Comparison of ENCODE assay signal across 35 cellular contexts in genomic region chr16:22648141-22648540, GRCh38.
"Had no signal": no experiment of that assay in that cellular context is flagged by ENCODE, and none has a peak within 500 bp of the region (broad histone marks: within the 10 kb centered on the region; RNA-seq: fewer than 3 reads in every experiment).

No MANE protein-coding gene starts in this region.

- H3K36me3 Mint-ChIP-seq: activated naive CD4-positive, alpha-beta T cell treated with anti-CD3 and anti-CD28 coated beads, Interleukin-2, amount 10 ng/mL, durations not matched to agents 7 days and 5 days; activated naive CD4-positive, alpha-beta T cell treated with anti-CD3 and anti-CD28 coated beads, Interleukin-2, amount 50 U/mL, for 72 hours; activated naive CD8-positive, alpha-beta T cell treated with anti-CD3 and anti-CD28 coated beads, Interleukin-2, amount 10 ng/mL, durations not matched to agents 7 days and 5 days; brain had no signal

- H3K9me3 ChIP-seq: ascending aorta, breast epithelium, colonic mucosa, esophagus squamous epithelium had no signal

- H3K4me1 Mint-ChIP-seq: activated B cell treated with CpG ODN at 0.5 μM for 24 hours; activated naive CD4-positive, alpha-beta T cell treated with anti-CD3 and anti-CD28 coated beads, Interleukin-2, amount 10 ng/mL, durations not matched to agents 7 days and 5 days; activated naive CD8-positive, alpha-beta T cell treated with anti-CD3 and anti-CD28 coated beads, Interleukin-2, amount 10 ng/mL, durations not matched to agents 7 days and 5 days; brain had no signal

- H3K27me3 Mint-ChIP-seq: activated naive CD4-positive, alpha-beta T cell treated with anti-CD3 and anti-CD28 coated beads, Interleukin-2, amount 10 ng/mL, durations not matched to agents 7 days and 5 days; activated naive CD8-positive, alpha-beta T cell treated with anti-CD3 and anti-CD28 coated beads, Interleukin-2, amount 10 ng/mL, durations not matched to agents 7 days and 5 days; brain had no signal

- H3K4me3 ChIP-seq: ascending aorta, breast epithelium, cardiac muscle cell, colonic mucosa, esophagus squamous epithelium, gastroesophageal sphincter had no signal

- H3K4me3 Mint-ChIP-seq: activated B cell treated with CpG ODN at 0.5 μM for 24 hours; activated CD8-positive, alpha-beta T cell treated with anti-CD3 and anti-CD28 coated beads for 36 hours; activated naive CD4-positive, alpha-beta T cell treated with anti-CD3 and anti-CD28 coated beads, Interleukin-2, amount 10 ng/mL, durations not matched to agents 7 days and 5 days; activated naive CD8-positive, alpha-beta T cell treated with anti-CD3 and anti-CD28 coated beads, Interleukin-2, amount 10 ng/mL, durations not matched to agents 7 days and 5 days; activated T-cell treated with anti-CD3 and anti-CD28 coated beads, Interleukin-2, amount 50 U/mL, for 24 hours; activated T-cell treated with anti-CD3 and anti-CD28 coated beads, Interleukin-2, amount 50 U/mL, for 72 hours; brain; effector memory CD8-positive, alpha-beta T cell had no signal

- ATAC-seq: activated CD4-positive, CD25-positive, alpha-beta regulatory T cell treated with anti-CD3 and anti-CD28 coated beads, Interleukin-2, amount 50 U/mL, for 24 hours; activated CD8-positive, alpha-beta T cell treated with anti-CD3 and anti-CD28 coated beads for 36 hours; activated naive CD4-positive, alpha-beta T cell treated with anti-CD3 and anti-CD28 coated beads, Interleukin-2, amount 50 U/mL, for 72 hours; activated T-cell treated with anti-CD3 and anti-CD28 coated beads, Interleukin-2, amount 50 U/mL, for 72 hours; effector memory CD8-positive, alpha-beta T cell; gastroesophageal sphincter had no signal

- DNase-seq: activated B cell treated with CpG ODN at 0.5 μM for 24 hours; activated CD4-positive, alpha-beta T cell treated with anti-CD3 and anti-CD28 coated beads for 48 hours; activated CD4-positive, alpha-beta T cell treated with anti-CD3 and anti-CD28 coated beads, Interleukin-2, amount 50 U/mL, for 1 hour; activated CD4-positive, alpha-beta T cell treated with anti-CD3 and anti-CD28 coated beads, Interleukin-2, amount 50 U/mL, for 48 hours; activated CD8-positive, alpha-beta memory T cell treated with anti-CD3 and anti-CD28 coated beads, Interleukin-2, amount 50 U/mL, for 48 hours; activated CD8-positive, alpha-beta T cell treated with anti-CD3 and anti-CD28 coated beads for 36 hours; activated gamma-delta T cell; activated naive CD4-positive, alpha-beta T cell; activated naive CD4-positive, alpha-beta T cell treated with anti-CD3 and anti-CD28 coated beads, Interleukin-2, amount 10 ng/mL, durations not matched to agents 7 days and 5 days; activated naive CD8-positive, alpha-beta T cell treated with anti-CD3 and anti-CD28 coated beads, Interleukin-2, amount 10 ng/mL, durations not matched to agents 7 days and 5 days; activated T-cell treated with anti-CD3 and anti-CD28 coated beads for 4 hours; activated T-cell treated with anti-CD3 and anti-CD28 coated beads, Interleukin-2, amount 50 U/mL, for 24 hours; activated T-cell treated with anti-CD3 and anti-CD28 coated beads, Interleukin-2, amount 50 U/mL, for 72 hours; central memory CD4-positive, alpha-beta T cell; cerebellar nuclear complex; colonic mucosa; dermis blood vessel endothelial cell; effector CD4-positive, alpha-beta T cell; effector memory CD8-positive, alpha-beta T cell; esophagus squamous epithelium; foreskin melanocyte; head of caudate nucleus; hippocampal formation; T-helper 2 cell had no signal

- H3K9me3 Mint-ChIP-seq: activated B cell treated with CpG ODN at 0.5 μM for 24 hours; activated CD8-positive, alpha-beta T cell treated with anti-CD3 and anti-CD28 coated beads for 36 hours; activated naive CD4-positive, alpha-beta T cell treated with anti-CD3 and anti-CD28 coated beads, Interleukin-2, amount 50 U/mL, for 72 hours; activated naive CD8-positive, alpha-beta T cell treated with anti-CD3 and anti-CD28 coated beads, Interleukin-2, amount 10 ng/mL, durations not matched to agents 7 days and 5 days; activated T-cell treated with anti-CD3 and anti-CD28 coated beads, Interleukin-2, amount 50 U/mL, for 24 hours; activated T-cell treated with anti-CD3 and anti-CD28 coated beads, Interleukin-2, amount 50 U/mL, for 72 hours; brain; effector memory CD8-positive, alpha-beta T cell had no signal

- H3K27ac ChIP-seq: ascending aorta, breast epithelium, cardiac muscle cell, colonic mucosa, epithelial cell of prostate, esophagus squamous epithelium, gastroesophageal sphincter, VCaP had no signal

- H3K27ac Mint-ChIP-seq: activated B cell treated with CpG ODN at 0.5 μM for 24 hours; activated CD8-positive, alpha-beta T cell treated with anti-CD3 and anti-CD28 coated beads for 36 hours; activated naive CD4-positive, alpha-beta T cell treated with anti-CD3 and anti-CD28 coated beads, Interleukin-2, amount 10 ng/mL, durations not matched to agents 7 days and 5 days; activated naive CD4-positive, alpha-beta T cell treated with anti-CD3 and anti-CD28 coated beads, Interleukin-2, amount 50 U/mL, for 72 hours; activated naive CD8-positive, alpha-beta T cell treated with anti-CD3 and anti-CD28 coated beads, Interleukin-2, amount 10 ng/mL, durations not matched to agents 7 days and 5 days; activated T-cell treated with anti-CD3 and anti-CD28 coated beads, Interleukin-2, amount 50 U/mL, for 24 hours; activated T-cell treated with anti-CD3 and anti-CD28 coated beads, Interleukin-2, amount 50 U/mL, for 72 hours; brain; effector memory CD8-positive, alpha-beta T cell had no signal

- H3K27me3 ChIP-seq: ascending aorta, breast epithelium, cardiac muscle cell, colonic mucosa had no signal

- FAIRE-seq: endometrium, endothelial cell of umbilical vein had no signal

- H3K4me1 ChIP-seq: ascending aorta, breast epithelium, colonic mucosa, esophagus squamous epithelium, gastroesophageal sphincter had no signal

- H3K36me3 ChIP-seq: ascending aorta, breast epithelium, cardiac muscle cell, colonic mucosa, esophagus squamous epithelium, gastroesophageal sphincter had no signal
